ENCODE assay signal across 18 cellular contexts in the genomic region with DNA sequence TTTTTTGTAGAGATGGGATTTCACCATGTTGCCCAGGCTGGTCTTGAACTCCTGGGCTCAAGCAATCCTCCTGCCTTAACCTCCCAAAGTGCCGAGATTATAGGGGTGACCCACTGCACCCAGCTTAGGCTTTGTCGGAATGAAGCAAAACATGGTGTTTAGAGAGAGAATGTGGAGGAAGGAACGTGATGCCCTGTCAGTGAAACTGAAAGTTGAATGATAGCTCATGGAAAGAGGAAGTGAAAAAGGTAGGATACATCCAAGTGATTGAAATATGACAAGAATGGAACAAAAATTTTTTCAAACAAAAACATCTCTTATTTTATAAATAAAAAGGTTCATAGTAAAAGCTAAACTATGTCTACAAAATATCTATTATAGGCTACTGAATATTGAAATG. TPM values are rescaled to one million over a fixed set of nuclear protein-coding genes. Genes with fewer than 3 reads are reported as not detected.
DNase-seq lines count a peak whose midpoint lies in the region; ATAC-seq and TF ChIP-seq lines count a peak whose summit lies in the region.
"Had no signal": no experiment of that assay in that cellular context is flagged by ENCODE, and none has a peak within 500 bp of the region (broad histone marks: within the 10 kb centered on the region; RNA-seq: fewer than 3 reads in every experiment).

No MANE protein-coding gene starts in this region.

- WGBS in gastroesophageal sphincter (ENCODE audit: low coverage in 1 of 2), 2 donors: 70 to 76% methylated on average over 1 to 3 of the region's 3 CpGs
- 59 to 79% methylated on average over 3 of the region's 3 CpGs for WGBS in transverse colon (ENCODE audit: low coverage in 1 of 2), 2 donors

- H3K36me3 Mint-ChIP-seq in MCF 10A (ENCODE audit: insufficient read depth, unreplicated experiment): peaks cover 6% of the 10 kb centered on the region
- peaks cover 18% of the 10 kb centered on the region for H3K36me3 Mint-ChIP-seq in effector memory CD8-positive, alpha-beta T cell (ENCODE audit: insufficient read depth)

- H3K4me3 Mint-ChIP-seq in MCF 10A (ENCODE audit: unreplicated experiment): no peak overlapping the region
- H3K4me3 Mint-ChIP-seq in effector memory CD8-positive, alpha-beta T cell: no peak overlapping the region
- H3K4me3 Mint-ChIP-seq: activated CD8-positive, alpha-beta T cell treated with anti-CD3 and anti-CD28 coated beads, Interleukin-2, amount 10 ng/mL, durations not matched to agents 7 days and 5 days; activated T-cell treated with anti-CD3 and anti-CD28 coated beads, Interleukin-2, amount 50 U/mL, for 72 hours; stimulated activated memory B cell treated with anti-CD40 and anti-IgM and Interleukin-4, amounts not matched to agents 10 μg/mL and 1 μg/mL and 100 μg/mL, for 72 hours had no signal

- ATAC-seq in gastroesophageal sphincter: no peak
- ATAC-seq in effector memory CD8-positive, alpha-beta T cell (replicated peaks): no peak
- ATAC-seq: activated CD8-positive, alpha-beta T cell treated with anti-CD3 and anti-CD28 coated beads, Interleukin-2, amount 10 ng/mL, durations not matched to agents 7 days and 5 days; activated T-cell treated with anti-CD3 and anti-CD28 coated beads, Interleukin-2, amount 50 U/mL, for 72 hours; left cardiac atrium; stimulated activated memory B cell treated with anti-CD40 and anti-IgM and Interleukin-4, amounts not matched to agents 10 μg/mL and 1 μg/mL and 100 μg/mL, for 72 hours had no signal

- H3K9me2 ChIP-seq in OCI-LY1 (ENCODE audit: low read depth, low read length): no peaks in the 10 kb centered on the region
- H3K9me2 ChIP-seq: SK-N-SH had no signal

- no peak overlapping the region for H2AFZ ChIP-seq in OCI-LY1 (ENCODE audit: low read length)
- H2AFZ ChIP-seq: PC-9 had no signal

- in situ Hi-C loops in transverse colon (cut with MboI; ENCODE audit: low pct_ligation_motif_present in 1 of 4, low pct_unique_long_range_greater_than_20kb in 1 of 4, low sequenced_read_pairs in 3 of 4): no loop called here

- TF ChIP-seq EP300 in gastroesophageal sphincter (IDR thresholded peaks at IDR 0.05) (no peak), transverse colon (IDR thresholded peaks at IDR 0.05; ENCODE audit: low read depth) (no peak)

- DNase-seq in breast epithelium (ENCODE audit: low spot score in 2 of 2): no peak
- no peak for DNase-seq in MCF 10A (ENCODE audit: unreplicated experiment)
- DNase-seq in transverse colon: no peak
- DNase-seq in effector memory CD8-positive, alpha-beta T cell: no peak
- DNase-seq in NCI-H1048 (lab: John Stamatoyannopoulos, UW): no peak
- no peak for DNase-seq in NCI-H2171 (lab: John Stamatoyannopoulos, UW)
- DNase-seq: activated CD8-positive, alpha-beta T cell treated with anti-CD3 and anti-CD28 coated beads, Interleukin-2, amount 10 ng/mL, durations not matched to agents 7 days and 5 days; activated T-cell treated with anti-CD3 and anti-CD28 coated beads, Interleukin-2, amount 50 U/mL, for 72 hours; central memory CD4-positive, alpha-beta T cell; EL; left cardiac atrium; NCI-H146; NCI-H446 treated with DMSO at 0.1 percent for 48 hours; PC-9; SK-N-SH had no signal

- no peak for TF ChIP-seq CTCF in breast epithelium (IDR thresholded peaks at IDR 0.05)
- TF ChIP-seq CTCF in MCF 10A (IDR thresholded peaks at IDR 0.05; ENCODE audit: unreplicated experiment): no peak
- no peak for TF ChIP-seq CTCF in OCI-LY1 (IDR thresholded peaks at IDR 0.05; ENCODE audit: low read length)
- no peak for TF ChIP-seq CTCF in gastroesophageal sphincter (IDR thresholded peaks at IDR 0.05)
- TF ChIP-seq CTCF in transverse colon (IDR thresholded peaks at IDR 0.05): no peak

- H3K9me3 ChIP-seq in breast epithelium (no peaks in the 10 kb centered on the region), OCI-LY1 (ENCODE audit: low read length) (no peaks in the 10 kb centered on the region), gastroesophageal sphincter (no peaks in the 10 kb centered on the region), transverse colon (no peaks in the 10 kb centered on the region)
- H3K9me3 ChIP-seq: SK-N-SH had no signal

- H3K27ac ChIP-seq in breast epithelium (peak overlapping the region; percentile 39 to 72), OCI-LY1 (ENCODE audit: low read depth, low read length, poor library complexity, severe bottlenecking) (peak overlapping the region; percentile 70), gastroesophageal sphincter (peak overlapping the region in 3 of 4 donors; percentile 6 to 25 (median 12)), transverse colon (peak overlapping the region; percentile 6 to 63 (median 39))
- H3K27ac ChIP-seq: PC-9 had no signal

- no peak overlapping the region for H3K9ac ChIP-seq in OCI-LY1 (ENCODE audit: low read length)
- H3K9ac ChIP-seq: SK-N-SH had no signal

- no peak overlapping the region for H3K27ac Mint-ChIP-seq in MCF 10A (ENCODE audit: low read depth, unreplicated experiment)
- peak overlapping the region in 1 of 2 donors; percentile 46 for H3K27ac Mint-ChIP-seq in effector memory CD8-positive, alpha-beta T cell
- H3K27ac Mint-ChIP-seq: activated CD8-positive, alpha-beta T cell treated with anti-CD3 and anti-CD28 coated beads, Interleukin-2, amount 10 ng/mL, durations not matched to agents 7 days and 5 days; activated T-cell treated with anti-CD3 and anti-CD28 coated beads, Interleukin-2, amount 50 U/mL, for 72 hours; stimulated activated memory B cell treated with anti-CD40 and anti-IgM and Interleukin-4, amounts not matched to agents 10 μg/mL and 1 μg/mL and 100 μg/mL, for 72 hours had no signal

- no peaks in the 10 kb centered on the region for H4K20me1 ChIP-seq in OCI-LY1 (ENCODE audit: insufficient read depth, low read length)

- H3K36me3 ChIP-seq in breast epithelium (no peaks in the 10 kb centered on the region), OCI-LY1 (ENCODE audit: insufficient read depth, low read length) (0 out of 2 replicates have a peak, but pooled peaks cover 3% of the 10 kb centered on the region), gastroesophageal sphincter (no peaks in the 10 kb centered on the region), transverse colon (no peaks in the 10 kb centered on the region)

- intact Hi-C loops in breast epithelium (cut with DNase I; ENCODE audit: low total_unique reads) (loop anchor here (10.0 kb wide), 1 partner anchor 188 kb away; the partner anchor contains the start of gene CYP51A1), MCF 10A (cut with micrococcal nuclease) (no loop called here), transverse colon (cut with DNase I; ENCODE audit: low total_unique reads) (no loop called here)

- H3K27me3 Mint-ChIP-seq in MCF 10A (ENCODE audit: insufficient read depth, unreplicated experiment): no peaks in the 10 kb centered on the region
- H3K27me3 Mint-ChIP-seq in effector memory CD8-positive, alpha-beta T cell: no peaks in the 10 kb centered on the region
- H3K27me3 Mint-ChIP-seq: stimulated activated memory B cell treated with anti-CD40 and anti-IgM and Interleukin-4, amounts not matched to agents 10 μg/mL and 1 μg/mL and 100 μg/mL, for 72 hours had no signal

- H3F3A ChIP-seq in OCI-LY1 (ENCODE audit: insufficient read depth, low read length): peaks cover 18% of the 10 kb centered on the region; the same call in 1 of the 2 replicates

- H3K4me1 Mint-ChIP-seq in MCF 10A (ENCODE audit: insufficient read depth, unreplicated experiment): no peaks in the 10 kb centered on the region
- peaks cover 30 to 57% of the 10 kb centered on the region in 2 donors for H3K4me1 Mint-ChIP-seq in effector memory CD8-positive, alpha-beta T cell (ENCODE audit: low read depth in 2 of 2)

- BruUV-seq in MCF 10A (replicated peaks; lab: Mats Ljungman, UMichigan): no TSS peak

- CTCF ChIA-PET in MCF 10A (lab: Yijun Ruan, JAX): interaction anchor here (0.5 to 2.3 kb wide), 5 partner anchors 65 to 637 kb away, joined by 3 to 12 read pairs (median 3); partner anchors contain the start of gene MTERF1

- POLR2A ChIA-PET in MCF 10A (lab: Yijun Ruan, JAX): interaction anchor here (0.5 to 0.9 kb wide), 3 partner anchors 10 to 68 kb away, joined by 3 to 4 read pairs (median 4); partner anchors contain the start of gene MTERF1

- H3K9me3 Mint-ChIP-seq in MCF 10A (ENCODE audit: unreplicated experiment): peaks cover 8% of the 10 kb centered on the region
- H3K9me3 Mint-ChIP-seq in effector memory CD8-positive, alpha-beta T cell: no peaks in the 10 kb centered on the region
- H3K9me3 Mint-ChIP-seq: stimulated activated memory B cell treated with anti-CD40 and anti-IgM and Interleukin-4, amounts not matched to agents 10 μg/mL and 1 μg/mL and 100 μg/mL, for 72 hours had no signal

- H3K4me3 ChIP-seq in breast epithelium: no peak overlapping the region
- H3K4me3 ChIP-seq in OCI-LY1 (ENCODE audit: low read depth, low read length, poor library complexity, severe bottlenecking): no peak overlapping the region
- H3K4me3 ChIP-seq in gastroesophageal sphincter: no peak overlapping the region
- no peak overlapping the region for H3K4me3 ChIP-seq in transverse colon
- H3K4me3 ChIP-seq: PC-9 had no signal

- TF ChIP-seq POLR2A in breast epithelium (IDR thresholded peaks at IDR 0.05) (no peak), gastroesophageal sphincter (IDR thresholded peaks at IDR 0.05) (no peak), transverse colon (IDR thresholded peaks at IDR 0.05) (no peak)

- peaks cover 85% of the 10 kb centered on the region for H3K79me2 ChIP-seq in OCI-LY1 (ENCODE audit: insufficient read depth, low read length)

- H3K27me3 ChIP-seq in breast epithelium: no peaks in the 10 kb centered on the region
- no peaks in the 10 kb centered on the region for H3K27me3 ChIP-seq in OCI-LY1 (ENCODE audit: insufficient read depth, low read length)
- H3K27me3 ChIP-seq in gastroesophageal sphincter: no peaks in the 10 kb centered on the region
- no peaks in the 10 kb centered on the region for H3K27me3 ChIP-seq in transverse colon

- H3K4me2 ChIP-seq in OCI-LY1 (ENCODE audit: low read length): peak overlapping the region; percentile 39; the same call in 1 of the 2 replicates
- H3K4me2 ChIP-seq: PC-9, SK-N-SH had no signal

- peaks cover 4 to 8% of the 10 kb centered on the region in 2 donors for H3K4me1 ChIP-seq in breast epithelium
- peaks cover 54% of the 10 kb centered on the region for H3K4me1 ChIP-seq in OCI-LY1 (ENCODE audit: insufficient read depth, low read length, severe bottlenecking)
- H3K4me1 ChIP-seq in gastroesophageal sphincter: peaks cover 2 to 50% (median 25%) of the 10 kb centered on the region in 3 donors
- H3K4me1 ChIP-seq in transverse colon: peaks cover 7 to 54% (median 19%) of the 10 kb centered on the region in 4 donors

RNA-seq across cellular contexts. Expression of gene AKAP9, which starts 5.9 kb away (rescaled TPM):
- total RNA-seq in breast epithelium (100 to 1,000 TPM in 2 of 3 donors, 10 to 100 TPM in 1; 73.3 to 193 (median 124) TPM), MCF 10A (2022) (36.8 and 39.2 TPM in 2 replicates), gastroesophageal sphincter (10 to 100 TPM; 38.5 to 99.0 (median 50.8) TPM), transverse colon (100 to 1,000 TPM; 203 to 262 (median 234) TPM)

Comparison
In these comparisons a context has a peak if more than half of its experiments do, and no peak if none do; other contexts are left out.
1. H3K27ac ChIP-seq: peak in every context shown above with its lines; median percentile 70 in OCI-LY1; 56 in breast epithelium; 39 in transverse colon; 12 in gastroesophageal sphincter.